8 cellular contexts compared by ENCODE assay signal in genomic region chr12:96195845-96196451, GRCh38. TPM values are rescaled to one million over a fixed set of nuclear protein-coding genes. Genes with fewer than 3 reads are reported as not detected.
DNase-seq lines count a peak whose midpoint lies in the region; TF ChIP-seq lines count a peak whose summit lies in the region.

No MANE protein-coding gene starts in this region.

- H3K4me3 ChIP-seq in Loucy (ENCODE audit: low read length, poor library complexity, severe bottlenecking) = peak overlapping the region; percentile 81
- H3K4me3 ChIP-seq in fibroblast of lung (replicated peaks in 1 of 4; ENCODE audit: control extremely low read depth in 1 of 4, insufficient read depth in 1 of 4, low read depth in 3 of 4, low read length in 4 of 4) = peak overlapping the region; percentile 69 to 94 (median 84)
- H3K4me3 ChIP-seq in osteoblast (ENCODE audit: insufficient read depth, low read length) = peak overlapping the region; percentile 94

- no peaks in the 10 kb centered on the region for H3K9me2 ChIP-seq in Loucy (replicated peaks; ENCODE audit: low read depth, low read length)

- H3K4me1 ChIP-seq in Loucy (ENCODE audit: insufficient read depth, low read length, poor library complexity, severe bottlenecking) (peaks cover 57% of the 10 kb centered on the region), fibroblast of lung (ENCODE audit: control insufficient read depth, extremely low read depth, insufficient read depth, low read length) (peaks cover 12% of the 10 kb centered on the region), osteoblast (ENCODE audit: insufficient read depth, low read length) (peaks cover 38% of the 10 kb centered on the region)

- H3K79me2 ChIP-seq in Loucy (ENCODE audit: insufficient read depth, low read length) (peaks cover 50% of the 10 kb centered on the region), fibroblast of lung (ENCODE audit: control insufficient read depth, insufficient read depth, low read length) (peaks cover 41% of the 10 kb centered on the region), osteoblast (ENCODE audit: insufficient read depth, low read length) (peaks cover 40% of the 10 kb centered on the region)

- peak overlapping the region; percentile 14; the same call in 1 of the 2 replicates for H2AFZ ChIP-seq in Loucy (ENCODE audit: low read length)
- H2AFZ ChIP-seq in fibroblast of lung (ENCODE audit: low read length) = no peak overlapping the region
- H2AFZ ChIP-seq in osteoblast (ENCODE audit: low read length) = no peak overlapping the region

- H3F3A ChIP-seq in Loucy (ENCODE audit: low read depth) = peaks cover 18% of the 10 kb centered on the region

- peak overlapping the region; percentile 98 for H3K27ac ChIP-seq in fibroblast of lung (ENCODE audit: insufficient read depth, low read length)
- peak overlapping the region; percentile 100 for H3K27ac ChIP-seq in osteoblast (ENCODE audit: low read depth, low read length)

- H3K9ac ChIP-seq in Loucy (ENCODE audit: low read depth, low read length, poor library complexity, severe bottlenecking) = peak overlapping the region; percentile 98
- peak overlapping the region; percentile 67 for H3K9ac ChIP-seq in fibroblast of lung (ENCODE audit: insufficient read depth, low read length)

- H3K36me3 ChIP-seq in Loucy (ENCODE audit: insufficient read depth, low read length) (no peaks in the 10 kb centered on the region), fibroblast of lung (ENCODE audit: control insufficient read depth, insufficient read depth, low read length) (no peaks in the 10 kb centered on the region), osteoblast (ENCODE audit: insufficient read depth, low read length) (no peaks in the 10 kb centered on the region)

- no peaks in the 10 kb centered on the region for H3K27me3 ChIP-seq in Loucy (ENCODE audit: insufficient read depth, low read length, poor library complexity, severe bottlenecking)
- H3K27me3 ChIP-seq in fibroblast of lung (ENCODE audit: control insufficient read depth, insufficient read depth, low read length) = no peaks in the 10 kb centered on the region
- no peaks in the 10 kb centered on the region for H3K27me3 ChIP-seq in osteoblast (ENCODE audit: insufficient read depth, low read length)

- H3K4me2 ChIP-seq in Loucy (ENCODE audit: low read depth, low read length, poor library complexity, severe bottlenecking) (peak overlapping the region; percentile 77), fibroblast of lung (ENCODE audit: extremely low read depth, insufficient read depth, low read length) (peak overlapping the region; percentile 86), osteoblast (ENCODE audit: insufficient read depth, low read length) (peak overlapping the region; percentile 87)

- H4K20me1 ChIP-seq in Loucy (ENCODE audit: insufficient read depth, low read length, poor library complexity, severe bottlenecking) (peaks cover 43% of the 10 kb centered on the region), fibroblast of lung (ENCODE audit: control insufficient read depth, extremely low read depth, insufficient read depth, low read length) (no peaks in the 10 kb centered on the region), osteoblast (ENCODE audit: insufficient read depth, low read length) (no peaks in the 10 kb centered on the region)

- DNase-seq in Caki2 (ENCODE audit: low read depth) = peak; percentile 39
- DNase-seq in activated T-cell treated with anti-CD3 and anti-CD28 coated beads, Interleukin-2, amount 50 U/mL, for 1 hour = peak; percentile 73
- DNase-seq in fibroblast of lung (ENCODE audit: low read depth in 2 of 2) = peak; percentile 57 to 89
- peak; percentile 91 for DNase-seq in osteoblast (ENCODE audit: insufficient read length, low spot score, missing footprints)
- DNase-seq in NCI-H1105 (lab: John Stamatoyannopoulos, UW) = no peak
- DNase-seq in SIG-M5 treated with dmso at 0.1 percent for 504 hours (lab: John Stamatoyannopoulos, UW; ENCODE audit: unreplicated experiment) = no peak
- DNase-seq in DMS53 treated with DMSO at 0.1 percent for 48 hours (lab: John Stamatoyannopoulos, UW; ENCODE audit: unreplicated experiment) = no peak

- TF ChIP-seq CTCF in Loucy (conservative IDR thresholded peaks at IDR 0.05; ENCODE audit: low read length) (no peak), fibroblast of lung (conservative IDR thresholded peaks at IDR 0.05 in 1 of 2, IDR thresholded peaks at IDR 0.05 in 1 of 2; ENCODE audit: low read depth in 1 of 2, low read length in 2 of 2) (no peak), osteoblast (IDR thresholded peaks at IDR 0.05; ENCODE audit: extremely low read depth, low read depth, low read length) (no peak)

- H3K9me3 ChIP-seq in Loucy (ENCODE audit: insufficient read depth, low read depth, low read length) = no peaks in the 10 kb centered on the region
- no peaks in the 10 kb centered on the region for H3K9me3 ChIP-seq in fibroblast of lung (ENCODE audit: control insufficient read depth, insufficient read depth, low read depth, low read length)
- no peaks in the 10 kb centered on the region for H3K9me3 ChIP-seq in osteoblast (ENCODE audit: low read depth, low read length)

- in situ Hi-C loops in Caki2 (cut with HindIII; ENCODE audit: low pct_unique_long_range_greater_than_20kb, low sequenced_read_pairs) = no loop called here

RNA-seq across cellular contexts. Expression of gene ELK3, which starts 1.8 kb away (rescaled TPM):
- 2.0 and 9.0 TPM in 2 replicates for total RNA-seq in Caki2 (2014; rRNA removed; shearing (Covaris generic); ENCODE audit: low replicate concordance)
- 13.1 and 14.7 TPM in 2 replicates for total RNA-seq in fibroblast of lung
- polyA plus RNA-seq in fibroblast of lung = 27.9 and 41.7 TPM in 2 replicates
- 32.0 and 39.5 TPM in 2 replicates for polyA plus RNA-seq in fibroblast of lung (2012)
- polyA minus RNA-seq in fibroblast of lung (ENCODE audit: low replicate concordance) = 28.6 and 44.8 TPM in 2 replicates
- 27.5 and 30.1 TPM in 2 replicates for total RNA-seq in osteoblast

Comparison
In these comparisons a context has a peak if more than half of its experiments do, and no peak if none do; other contexts are left out.
1. DNase-seq: peak in Caki2 (single experiment), activated T-cell treated with anti-CD3 and anti-CD28 coated beads, Interleukin-2, amount 50 U/mL, for 1 hour (single experiment), fibroblast of lung (2 of 2) and osteoblast (single experiment); none in NCI-H1105 (single experiment), SIG-M5 treated with dmso at 0.1 percent for 504 hours (single experiment) and DMS53 treated with DMSO at 0.1 percent for 48 hours (single experiment).
2. Peak in every context shown above with its lines, with median percentiles within 50 percentile points of each other: H3K4me2 ChIP-seq and H3K4me3 ChIP-seq.